9 cellular contexts compared by ENCODE assay signal in genomic region chr3:21752749-21753347, GRCh38. TPM values are rescaled to one million over a fixed set of nuclear protein-coding genes. Genes with fewer than 3 reads are reported as not detected.
DNase-seq lines count a peak whose midpoint lies in the region; ATAC-seq and TF ChIP-seq lines count a peak whose summit lies in the region.
"Had no signal": no experiment of that assay in that cellular context is flagged by ENCODE, and none has a peak within 500 bp of the region (broad histone marks: within the 10 kb centered on the region; RNA-seq: fewer than 3 reads in every experiment).

No MANE protein-coding gene starts in this region.

- intact Hi-C loops in left ventricle myocardium superior (cut with micrococcal nuclease) (loop anchor here (5.0 to 10.0 kb wide), 3 partner anchors 84 to 362 kb away; no protein-coding TSS in a partner anchor), uterus (cut with DNase I; ENCODE audit: low total_unique reads) (no loop called here)
- intact Hi-C loops in CD4-positive, alpha-beta memory T cell (cut with micrococcal nuclease): no loop called here

- H4K20me1 ChIP-seq in DOHH2 (ENCODE audit: control insufficient read depth, insufficient read depth, low read depth, low read length): no peaks in the 10 kb centered on the region

- H3K4me3 ChIP-seq in DOHH2 (ENCODE audit: low read length) (no peak overlapping the region), uterus (no peak overlapping the region)
- no peak overlapping the region for H3K4me3 ChIP-seq in CD4-positive, alpha-beta memory T cell (ENCODE audit: low read length in 2 of 2)

- no peaks in the 10 kb centered on the region for H3K36me3 Mint-ChIP-seq in CD4-positive, alpha-beta memory T cell

- peaks cover 0 to 6% (median 0%) of the 10 kb centered on the region in 4 donors for H3K4me1 Mint-ChIP-seq in CD4-positive, alpha-beta memory T cell

- peak; percentile 48 for TF ChIP-seq CTCF in DOHH2 (IDR thresholded peaks at IDR 0.05; ENCODE audit: low read depth, low read length, poor library complexity, severe bottlenecking)
- TF ChIP-seq CTCF in uterus (IDR thresholded peaks at IDR 0.05): peak; percentile 26 to 53 (median 31)

- in situ Hi-C loops in KBM-7 (cut with MboI; ENCODE audit: low pct_unique_long_range_greater_than_20kb, low sequenced_read_pairs): no loop called here

- POLR2A ChIA-PET in CD4-positive, alpha-beta memory T cell (lab: Charles Lee; ENCODE audit: partially characterized antibody): no interaction called here

- no peaks in the 10 kb centered on the region for H3K4me1 ChIP-seq in DOHH2 (ENCODE audit: control insufficient read depth, low read length)
- H3K4me1 ChIP-seq in uterus: no peaks in the 10 kb centered on the region
- H3K4me1 ChIP-seq in CD4-positive, alpha-beta memory T cell (ENCODE audit: insufficient read depth, low read length): no peaks in the 10 kb centered on the region

- H3K27ac Mint-ChIP-seq in CD4-positive, alpha-beta memory T cell: no peak overlapping the region
- H3K27ac Mint-ChIP-seq: stimulated activated naive CD8-positive, alpha-beta T cell treated with anti-CD3 and anti-CD28 coated beads, Interleukin-15, Interleukin-2, amounts not matched to agents 100 ng/mL and 50 ng/mL, for 24 hours had no signal

- H3K36me3 ChIP-seq in DOHH2 (ENCODE audit: control insufficient read depth, low read length): no peaks in the 10 kb centered on the region
- H3K36me3 ChIP-seq in uterus: no peaks in the 10 kb centered on the region
- no peaks in the 10 kb centered on the region for H3K36me3 ChIP-seq in CD4-positive, alpha-beta memory T cell (ENCODE audit: insufficient read depth, low read length)

- H3K4me3 Mint-ChIP-seq in CD4-positive, alpha-beta memory T cell: no peak overlapping the region
- H3K4me3 Mint-ChIP-seq: stimulated activated naive CD8-positive, alpha-beta T cell treated with anti-CD3 and anti-CD28 coated beads, Interleukin-15, Interleukin-2, amounts not matched to agents 100 ng/mL and 50 ng/mL, for 24 hours had no signal

- no peaks in the 10 kb centered on the region for H3F3A ChIP-seq in DOHH2 (ENCODE audit: control insufficient read depth, insufficient read depth)

- H3K9me3 Mint-ChIP-seq in CD4-positive, alpha-beta memory T cell: peaks cover 0 to 6% (median 3%) of the 10 kb centered on the region in 8 donors

- CTCF ChIA-PET in CD4-positive, alpha-beta memory T cell (lab: Charles Lee; ENCODE audit: partially characterized antibody): no interaction called here

- peak; percentile 23 for DNase-seq in KBM-7
- peak; percentile 53 for DNase-seq in SW480 (ENCODE audit: low spot score)
- no peak for DNase-seq in left ventricle myocardium superior
- DNase-seq in uterus: no peak
- no peak for DNase-seq in CD4-positive, alpha-beta memory T cell
- DNase-seq in activated CD8-positive, alpha-beta memory T cell treated with anti-CD3 and anti-CD28 coated beads, Interleukin-2, amount 50 U/mL, for 4 hours: no peak
- DNase-seq in H4 (ENCODE audit: low spot score): no peak

- H3K27me3 ChIP-seq in DOHH2 (ENCODE audit: control insufficient read depth, low read length) (no peaks in the 10 kb centered on the region), uterus (no peaks in the 10 kb centered on the region)
- no peaks in the 10 kb centered on the region for H3K27me3 ChIP-seq in CD4-positive, alpha-beta memory T cell (ENCODE audit: insufficient read depth, low read length)

- no peaks in the 10 kb centered on the region for H3K27me3 Mint-ChIP-seq in CD4-positive, alpha-beta memory T cell
- H3K27me3 Mint-ChIP-seq: stimulated activated naive CD8-positive, alpha-beta T cell treated with anti-CD3 and anti-CD28 coated beads, Interleukin-15, Interleukin-2, amounts not matched to agents 100 ng/mL and 50 ng/mL, for 24 hours had no signal

- H3K79me2 ChIP-seq in DOHH2 (ENCODE audit: control insufficient read depth, low read length): no peaks in the 10 kb centered on the region

- H3K9me3 ChIP-seq in DOHH2 (ENCODE audit: control insufficient read depth, insufficient read depth, low read length) (no peaks in the 10 kb centered on the region), uterus (no peaks in the 10 kb centered on the region)
- no peaks in the 10 kb centered on the region for H3K9me3 ChIP-seq in CD4-positive, alpha-beta memory T cell (ENCODE audit: control insufficient read depth in 1 of 2, low read length in 2 of 2)

- H3K27ac ChIP-seq in DOHH2 (ENCODE audit: low read depth, low read length) (no peak overlapping the region), uterus (no peak overlapping the region)
- no peak overlapping the region for H3K27ac ChIP-seq in CD4-positive, alpha-beta memory T cell (ENCODE audit: low read depth, low read length)

- H3K9me2 ChIP-seq in DOHH2 (replicated peaks; ENCODE audit: control insufficient read depth, low read length): no peaks in the 10 kb centered on the region; the same call in 1 of the 2 replicates

- TF ChIP-seq POLR2A in uterus (IDR thresholded peaks at IDR 0.05): no peak

- ATAC-seq in left ventricle myocardium superior: peak; percentile 69

- H3K4me2 ChIP-seq in DOHH2 (ENCODE audit: low read length): no peak overlapping the region

RNA-seq across cellular contexts. Expression of gene ZNF385D, which starts 1.8 kb away (rescaled TPM):
- 2.8 TPM for total RNA-seq in left ventricle myocardium superior
- total RNA-seq in uterus: 10 to 100 TPM in 3 of 4 donors, under 1 TPM in 1; 0.26 to 53.6 (median 19.2) TPM
- not detected for total RNA-seq in CD4-positive, alpha-beta memory T cell
- not detected for polyA plus RNA-seq in CD4-positive, alpha-beta memory T cell
- total RNA-seq in H4 (2014; rRNA removed; shearing (Covaris generic)): not detected in 2 replicates

Comparison
In these comparisons a context has a peak if more than half of its experiments do, and no peak if none do; other contexts are left out.
1. DNase-seq: peak in KBM-7 (single experiment) and SW480 (single experiment); none in left ventricle myocardium superior (single experiment), uterus (0 of 2), CD4-positive, alpha-beta memory T cell (0 of 5), activated CD8-positive, alpha-beta memory T cell treated with anti-CD3 and anti-CD28 coated beads, Interleukin-2, amount 50 U/mL, for 4 hours (single experiment) and H4 (single experiment).